Comparison of ENCODE assay signal across 23 cellular contexts in genomic region chr16:63684702-63685101, GRCh38.
"Had no signal": no experiment of that assay in that cellular context is flagged by ENCODE, and none has a peak within 500 bp of the region (broad histone marks: within the 10 kb centered on the region; RNA-seq: fewer than 3 reads in every experiment).

No MANE protein-coding gene starts in this region.

- H3K27ac ChIP-seq: body of pancreas, cardiac muscle cell, heart right ventricle, left ventricle myocardium inferior, neutrophil, ovary, prostate gland, right atrium auricular region, spleen, upper lobe of left lung had no signal

- H3K9me3 ChIP-seq: body of pancreas, neutrophil, ovary, prostate gland, upper lobe of left lung had no signal

- H3K27me3 Mint-ChIP-seq: activated CD4-positive, alpha-beta T cell treated with anti-CD3 and anti-CD28 coated beads, Interleukin-2, amount 10 ng/mL, durations not matched to agents 7 days and 5 days; activated naive CD8-positive, alpha-beta T cell treated with anti-CD3 and anti-CD28 coated beads, Interleukin-2, amount 50 U/mL, for 24 hours; natural killer cell treated with Interleukin-12 subunit alpha and Interleukin-12 subunit beta and Interleukin-15 and Interleukin-18, amount 100 ng/mL, for 72 hours; T-helper 17 cell had no signal

- H3K4me1 ChIP-seq: body of pancreas, heart right ventricle, left ventricle myocardium inferior, prostate gland, right atrium auricular region, spleen, upper lobe of left lung had no signal

- H3K4me3 ChIP-seq: body of pancreas, cardiac muscle cell, heart right ventricle, left ventricle myocardium inferior, ovary, prostate gland, right atrium auricular region, spleen, upper lobe of left lung had no signal

- H3K4me3 Mint-ChIP-seq: activated CD4-positive, alpha-beta T cell treated with anti-CD3 and anti-CD28 coated beads, Interleukin-2, amount 10 ng/mL, durations not matched to agents 7 days and 5 days; activated CD8-positive, alpha-beta T cell treated with anti-CD3 and anti-CD28 coated beads, Interleukin-2, amount 10 ng/mL, durations not matched to agents 7 days and 5 days; activated naive CD8-positive, alpha-beta T cell treated with anti-CD3 and anti-CD28 coated beads, Interleukin-2, amount 50 U/mL, for 24 hours; activated T-helper 1 cell treated with anti-CD3 and anti-CD28 coated beads, Interleukin-12 subunit alpha, Interleukin-12 subunit beta, Interleukin-2, Interleukin-4 antibody, amounts not matched to agents 30 ng/mL and 10 ng/mL and 1 ng/mL, durations not matched to agents 14 hours and 24 hours and 36 hours; natural killer cell treated with Interleukin-12 subunit alpha and Interleukin-12 subunit beta and Interleukin-15 and Interleukin-18, amount 100 ng/mL, for 72 hours; T-helper 17 cell had no signal

- H3K36me3 Mint-ChIP-seq: natural killer cell treated with Interleukin-12 subunit alpha and Interleukin-12 subunit beta and Interleukin-15 and Interleukin-18, amount 100 ng/mL, for 72 hours had no signal

- H3K27ac Mint-ChIP-seq: activated CD4-positive, alpha-beta T cell treated with anti-CD3 and anti-CD28 coated beads, Interleukin-2, amount 10 ng/mL, durations not matched to agents 7 days and 5 days; activated CD8-positive, alpha-beta T cell treated with anti-CD3 and anti-CD28 coated beads, Interleukin-2, amount 10 ng/mL, durations not matched to agents 7 days and 5 days; activated naive CD8-positive, alpha-beta T cell treated with anti-CD3 and anti-CD28 coated beads, Interleukin-2, amount 50 U/mL, for 24 hours; activated T-helper 1 cell treated with anti-CD3 and anti-CD28 coated beads, Interleukin-12 subunit alpha, Interleukin-12 subunit beta, Interleukin-2, Interleukin-4 antibody, amounts not matched to agents 30 ng/mL and 10 ng/mL and 1 ng/mL, durations not matched to agents 14 hours and 24 hours and 36 hours; natural killer cell treated with Interleukin-12 subunit alpha and Interleukin-12 subunit beta and Interleukin-15 and Interleukin-18, amount 100 ng/mL, for 72 hours; T-helper 17 cell had no signal

- H3K27me3 ChIP-seq: body of pancreas, cardiac muscle cell, heart right ventricle, neutrophil, ovary, right atrium auricular region, spleen, upper lobe of left lung had no signal

- DNase-seq: activated CD4-positive, alpha-beta T cell treated with anti-CD3 and anti-CD28 coated beads, Interleukin-2, amount 10 ng/mL, durations not matched to agents 7 days and 5 days; activated CD8-positive, alpha-beta T cell treated with anti-CD3 and anti-CD28 coated beads, Interleukin-2, amount 10 ng/mL, durations not matched to agents 7 days and 5 days; activated gamma-delta T cell; activated naive CD4-positive, alpha-beta T cell treated with anti-CD3 and anti-CD28 coated beads, Interleukin-2, amount 50 U/mL, for 16 hours; activated naive CD8-positive, alpha-beta T cell treated with anti-CD3 and anti-CD28 coated beads, Interleukin-2, amount 50 U/mL, for 24 hours; body of pancreas; cortex of kidney; foreskin fibroblast; heart right ventricle; left ventricle myocardium inferior; midbrain; ovary; spleen; stimulated activated CD4-positive, alpha-beta T cell treated with anti-CD3 and anti-CD28 coated beads, Interleukin-4, amount 100 ng/mL, for 1 hour; stimulated activated naive CD4-positive, alpha-beta T cell; T-helper 17 cell; upper lobe of left lung had no signal

- ATAC-seq: activated CD8-positive, alpha-beta T cell treated with anti-CD3 and anti-CD28 coated beads, Interleukin-2, amount 10 ng/mL, durations not matched to agents 7 days and 5 days; activated naive CD8-positive, alpha-beta T cell treated with anti-CD3 and anti-CD28 coated beads, Interleukin-2, amount 50 U/mL, for 24 hours; body of pancreas; heart right ventricle; natural killer cell treated with Interleukin-12 subunit alpha and Interleukin-12 subunit beta and Interleukin-15 and Interleukin-18, amount 100 ng/mL, for 72 hours; T-helper 17 cell had no signal

- H3K4me1 Mint-ChIP-seq: activated CD4-positive, alpha-beta T cell treated with anti-CD3 and anti-CD28 coated beads, Interleukin-2, amount 10 ng/mL, durations not matched to agents 7 days and 5 days; activated naive CD8-positive, alpha-beta T cell treated with anti-CD3 and anti-CD28 coated beads, Interleukin-2, amount 50 U/mL, for 24 hours; T-helper 17 cell had no signal

- H3K36me3 ChIP-seq: cardiac muscle cell, heart right ventricle, left ventricle myocardium inferior, neutrophil, ovary, prostate gland, right atrium auricular region, spleen, upper lobe of left lung had no signal
